Comparison of ENCODE assay signal across 8 cellular contexts in genomic region chr16:27366687-27367462, GRCh38. TPM values are rescaled to one million over a fixed set of nuclear protein-coding genes. Genes with fewer than 3 reads are reported as not detected.
DNase-seq lines count a peak whose midpoint lies in the region; ATAC-seq, FAIRE-seq and TF ChIP-seq lines count a peak whose summit lies in the region.

No MANE protein-coding gene starts in this region.

- ATAC-seq in GM18867 (IDR thresholded peaks at IDR 0.05; ENCODE audit: unreplicated experiment) (peak; percentile 7), HG03097 (IDR thresholded peaks at IDR 0.05; ENCODE audit: low FRiP score, unreplicated experiment) (peak; percentile 7), GM18873 (IDR thresholded peaks at IDR 0.05; ENCODE audit: low FRiP score, unreplicated experiment) (no peak)
- ATAC-seq in activated naive CD4-positive, alpha-beta T cell treated with anti-CD3 and anti-CD28 coated beads, Interleukin-2, amount 50 U/mL, for 72 hours: peak; percentile 27 to 39

- H3K4me1 ChIP-seq in neutrophil (ENCODE audit: control insufficient read depth in 1 of 2, insufficient read depth in 1 of 2, low read depth in 1 of 2, low read length in 1 of 2): peaks cover 18 to 27% of the 10 kb centered on the region in 2 experiments

- no peaks in the 10 kb centered on the region for H3K9me3 ChIP-seq in neutrophil

- no peak for TF ChIP-seq POLR2A in GM12892 (IDR thresholded peaks at IDR 0.05; ENCODE audit: low read depth, low read length)

- peaks cover 25 to 62% of the 10 kb centered on the region in 2 donors for H3K36me3 Mint-ChIP-seq in activated naive CD4-positive, alpha-beta T cell treated with anti-CD3 and anti-CD28 coated beads, Interleukin-2, amount 50 U/mL, for 72 hours

- peak overlapping the region; percentile 18 for H3K27ac ChIP-seq in neutrophil

- FAIRE-seq in GM12892 (lab: Jason Lieb, UNC): no peak

- H3K4me3 ChIP-seq in neutrophil (ENCODE audit: low read depth in 1 of 2, low read length in 1 of 2): peak overlapping the region; percentile 60 to 74

- TF ChIP-seq CTCF in neutrophil (IDR thresholded peaks at IDR 0.05): no peak

- peaks cover 32% of the 10 kb centered on the region for H3K36me3 ChIP-seq in neutrophil

- H3K27me3 ChIP-seq in neutrophil: no peaks in the 10 kb centered on the region

- peak overlapping the region; percentile 97 to 98 for H3K27ac Mint-ChIP-seq in activated naive CD4-positive, alpha-beta T cell treated with anti-CD3 and anti-CD28 coated beads, Interleukin-2, amount 50 U/mL, for 72 hours

- DNase-seq in activated naive CD4-positive, alpha-beta T cell treated with anti-CD3 and anti-CD28 coated beads, Interleukin-2, amount 50 U/mL, for 72 hours (ENCODE audit: low spot score in 2 of 2): peak; percentile 42 to 76
- DNase-seq in GM12892 (ENCODE audit: insufficient read length): no peak
- DNase-seq in hypothalamus (lab: John Stamatoyannopoulos, UW): no peak
- DNase-seq in NCI-H1105 (lab: John Stamatoyannopoulos, UW): no peak

- H3K9me3 Mint-ChIP-seq in activated naive CD4-positive, alpha-beta T cell treated with anti-CD3 and anti-CD28 coated beads, Interleukin-2, amount 50 U/mL, for 72 hours: peaks cover 8 to 15% of the 10 kb centered on the region in 2 donors

RNA-seq across cellular contexts. Expression of gene IL21R, which starts 35.1 kb away (rescaled TPM):
- total RNA-seq in activated naive CD4-positive, alpha-beta T cell treated with anti-CD3 and anti-CD28 coated beads, Interleukin-2, amount 50 U/mL, for 72 hours: 100 to 1,000 TPM; 103 to 106 TPM
- 31.5 TPM for polyA plus RNA-seq in GM12892 (2012; ENCODE audit: missing spikeins)

RNA-seq across cellular contexts. Expression of gene IL4R, which starts 53.1 kb away (rescaled TPM):
- total RNA-seq in activated naive CD4-positive, alpha-beta T cell treated with anti-CD3 and anti-CD28 coated beads, Interleukin-2, amount 50 U/mL, for 72 hours: 100 to 1,000 TPM; 166 to 218 TPM
- 18.8 TPM for polyA plus RNA-seq in GM12892 (2012; ENCODE audit: missing spikeins)

Comparison
In these comparisons a context has a peak if more than half of its experiments do, and no peak if none do; other contexts are left out.
1. DNase-seq: peak in activated naive CD4-positive, alpha-beta T cell treated with anti-CD3 and anti-CD28 coated beads, Interleukin-2, amount 50 U/mL, for 72 hours (2 of 2); none in GM12892 (single experiment), hypothalamus (0 of 51) and NCI-H1105 (single experiment).